ENCODE assay signal across 20 cellular contexts in genomic region chr4:41334182-41334581, GRCh38.
A peak's percentile ranks its signal among the peaks of the same experiment; 100 is the strongest.
DNase-seq lines count a peak whose midpoint lies in the region; ATAC-seq and TF ChIP-seq lines count a peak whose summit lies in the region.
"Had no signal": no experiment of that assay in that cellular context is flagged by ENCODE, and none has a peak within 500 bp of the region (broad histone marks: within the 10 kb centered on the region; RNA-seq: fewer than 3 reads in every experiment).

No MANE protein-coding gene starts in this region.

- ATAC-seq in RWPE2 (ENCODE audit: low read depth) (peak; percentile 74), HG03045 (IDR thresholded peaks at IDR 0.05; ENCODE audit: unreplicated experiment) (no peak)
- ATAC-seq in activated CD8-positive, alpha-beta T cell treated with anti-CD3 and anti-CD28 coated beads for 36 hours = no peak
- ATAC-seq: left cardiac atrium, psoas muscle had no signal

- no peak overlapping the region for H3K4me2 ChIP-seq in osteoblast (ENCODE audit: insufficient read depth, low read length)
- H3K4me2 ChIP-seq: KMS-11 had no signal

- H3K9me3 ChIP-seq in RWPE2 (ENCODE audit: severe bottlenecking) (no peaks in the 10 kb centered on the region), osteoblast (ENCODE audit: low read depth, low read length) (no peaks in the 10 kb centered on the region)
- H3K9me3 ChIP-seq: psoas muscle had no signal

- intact Hi-C loops in activated CD8-positive, alpha-beta T cell treated with anti-CD3 and anti-CD28 coated beads for 36 hours (cut with micrococcal nuclease) = no loop called here

- peaks cover 46% of the 10 kb centered on the region for H3K4me1 Mint-ChIP-seq in mesothelial cell of epicardium
- no peaks in the 10 kb centered on the region for H3K4me1 Mint-ChIP-seq in activated CD8-positive, alpha-beta T cell treated with anti-CD3 and anti-CD28 coated beads for 36 hours (ENCODE audit: low read depth)

- no peaks in the 10 kb centered on the region for H3K27me3 ChIP-seq in RWPE2 (ENCODE audit: insufficient read depth, poor library complexity, severe bottlenecking)
- no peaks in the 10 kb centered on the region for H3K27me3 ChIP-seq in osteoblast (ENCODE audit: insufficient read depth, low read length)

- H3K36me3 Mint-ChIP-seq in mesothelial cell of epicardium = no peaks in the 10 kb centered on the region
- H3K36me3 Mint-ChIP-seq in activated CD8-positive, alpha-beta T cell treated with anti-CD3 and anti-CD28 coated beads for 36 hours (ENCODE audit: low read depth) = no peaks in the 10 kb centered on the region
- H3K36me3 Mint-ChIP-seq: activated naive CD8-positive, alpha-beta T cell had no signal

- H3K27ac ChIP-seq in RWPE2 (ENCODE audit: poor library complexity, severe bottlenecking) (no peak overlapping the region), osteoblast (ENCODE audit: low read depth, low read length) (no peak overlapping the region)
- H3K27ac ChIP-seq: KMS-11, psoas muscle, skin epidermis had no signal

- H3K4me1 ChIP-seq in RWPE2 (ENCODE audit: insufficient read depth, poor library complexity, severe bottlenecking) (peaks cover 4% of the 10 kb centered on the region), osteoblast (ENCODE audit: insufficient read depth, low read length) (no peaks in the 10 kb centered on the region)
- H3K4me1 ChIP-seq: psoas muscle had no signal

- H3K27me3 Mint-ChIP-seq in mesothelial cell of epicardium (ENCODE audit: low read depth) = no peaks in the 10 kb centered on the region
- no peaks in the 10 kb centered on the region for H3K27me3 Mint-ChIP-seq in activated CD8-positive, alpha-beta T cell treated with anti-CD3 and anti-CD28 coated beads for 36 hours

- POLR2A ChIA-PET in activated CD8-positive, alpha-beta T cell treated with anti-CD3 and anti-CD28 coated beads for 36 hours (lab: Charles Lee) = no interaction called here

- no peak overlapping the region for H2AFZ ChIP-seq in osteoblast (ENCODE audit: low read length)

- CTCF ChIA-PET in activated CD8-positive, alpha-beta T cell treated with anti-CD3 and anti-CD28 coated beads for 36 hours (lab: Charles Lee) = no interaction called here

- peaks cover 12% of the 10 kb centered on the region for H3K9me3 Mint-ChIP-seq in mesothelial cell of epicardium
- H3K9me3 Mint-ChIP-seq in activated CD8-positive, alpha-beta T cell treated with anti-CD3 and anti-CD28 coated beads for 36 hours = peaks cover 3% of the 10 kb centered on the region
- H3K9me3 Mint-ChIP-seq: nephron had no signal

- TF ChIP-seq CTCF in RWPE2 (IDR thresholded peaks at IDR 0.05; ENCODE audit: poor library complexity, severe bottlenecking) = no peak
- no peak for TF ChIP-seq CTCF in mesothelial cell of epicardium (IDR thresholded peaks at IDR 0.05; ENCODE audit: unreplicated experiment)
- no peak for TF ChIP-seq CTCF in osteoblast (IDR thresholded peaks at IDR 0.05; ENCODE audit: extremely low read depth, low read depth, low read length)
- no peak for TF ChIP-seq CTCF in activated CD8-positive, alpha-beta T cell treated with anti-CD3 and anti-CD28 coated beads for 36 hours (IDR thresholded peaks at IDR 0.05)

- H3K4me3 Mint-ChIP-seq in mesothelial cell of epicardium = no peak overlapping the region
- H3K4me3 Mint-ChIP-seq in activated CD8-positive, alpha-beta T cell treated with anti-CD3 and anti-CD28 coated beads for 36 hours = no peak overlapping the region
- H3K4me3 Mint-ChIP-seq: activated naive CD8-positive, alpha-beta T cell; nephron had no signal

- DNase-seq in DMS53 treated with DMSO at 0.1 percent for 48 hours (lab: John Stamatoyannopoulos, UW; ENCODE audit: unreplicated experiment) (peak; percentile 93), NCI-H2029 (lab: John Stamatoyannopoulos, UW) (peak; percentile 53), RWPE2 (ENCODE audit: low spot score) (no peak), mesothelial cell of epicardium (ENCODE audit: low spot score in 2 of 2, unreplicated experiment in 2 of 2) (no peak), osteoblast (ENCODE audit: insufficient read length, low spot score, missing footprints) (no peak), NCI-H1092 (lab: John Stamatoyannopoulos, UW) (no peak)
- DNase-seq in activated CD8-positive, alpha-beta T cell treated with anti-CD3 and anti-CD28 coated beads for 36 hours = no peak
- DNase-seq: DMS 273 treated with DMSO at 0.1 percent for 48 hours; effector memory CD4-positive, alpha-beta T cell; left cardiac atrium; midbrain; NCI-H1105 treated with DMSO at 0.1 percent for 48 hours; NCI-H2171; psoas muscle; stimulated activated naive CD4-positive, alpha-beta T cell treated with Interleukin-2 at 50 U/mL for 16 hours had no signal

- no peaks in the 10 kb centered on the region for H4K20me1 ChIP-seq in osteoblast (ENCODE audit: insufficient read depth, low read length)

- H3K79me2 ChIP-seq in osteoblast (ENCODE audit: insufficient read depth, low read length) = no peaks in the 10 kb centered on the region

- H3K4me3 ChIP-seq in RWPE2 (ENCODE audit: severe bottlenecking) (no peak overlapping the region), osteoblast (ENCODE audit: insufficient read depth, low read length) (no peak overlapping the region)
- H3K4me3 ChIP-seq: psoas muscle, skin epidermis had no signal

- H3K36me3 ChIP-seq in RWPE2 (ENCODE audit: low read depth) (peaks cover 5% of the 10 kb centered on the region; the same call in 1 of the 2 replicates), osteoblast (ENCODE audit: insufficient read depth, low read length) (no peaks in the 10 kb centered on the region)

- peak overlapping the region; percentile 78 for H3K27ac Mint-ChIP-seq in mesothelial cell of epicardium
- no peak overlapping the region for H3K27ac Mint-ChIP-seq in activated CD8-positive, alpha-beta T cell treated with anti-CD3 and anti-CD28 coated beads for 36 hours
- H3K27ac Mint-ChIP-seq: activated naive CD8-positive, alpha-beta T cell had no signal

Comparison
In these comparisons a context has a peak if more than half of its experiments do, and no peak if none do; other contexts are left out.
1. DNase-seq: peak in DMS53 treated with DMSO at 0.1 percent for 48 hours (single experiment) and NCI-H2029 (single experiment); none in RWPE2 (single experiment), mesothelial cell of epicardium (0 of 2), osteoblast (single experiment), NCI-H1092 (single experiment) and activated CD8-positive, alpha-beta T cell treated with anti-CD3 and anti-CD28 coated beads for 36 hours (single experiment).